ENCODE assay signal across 9 cellular contexts in the genomic region with DNA sequence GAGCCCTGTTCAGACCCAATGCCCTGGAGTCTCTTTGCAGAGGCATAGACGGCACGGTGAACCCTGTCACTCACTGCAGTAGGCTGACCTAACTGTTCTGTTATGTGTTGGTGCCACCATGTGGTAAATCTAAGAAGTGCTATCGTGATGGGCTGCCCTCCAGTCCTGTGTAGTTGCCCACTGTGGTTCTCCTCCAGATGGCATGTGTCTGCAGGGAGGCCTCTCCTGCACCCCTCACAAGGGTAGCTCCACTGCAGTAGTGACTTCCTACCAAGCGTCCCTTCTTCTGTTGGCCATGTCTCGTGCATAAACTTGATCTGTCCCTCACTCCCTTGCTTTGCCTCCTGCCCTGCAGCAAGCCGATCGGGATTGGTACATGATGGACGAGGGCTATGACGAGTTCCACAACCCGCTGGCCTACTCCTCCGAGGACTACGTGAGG. TPM values are rescaled to one million over a fixed set of nuclear protein-coding genes. Genes with fewer than 3 reads are reported as not detected.
DNase-seq lines count a peak whose midpoint lies in the region; ATAC-seq, FAIRE-seq and TF ChIP-seq lines count a peak whose summit lies in the region.
"Had no signal": no experiment of that assay in that cellular context is flagged by ENCODE, and none has a peak within 500 bp of the region (broad histone marks: within the 10 kb centered on the region; RNA-seq: fewer than 3 reads in every experiment).

No MANE protein-coding gene starts in this region.

- no peak for FAIRE-seq in D721Med (lab: Jason Lieb, UNC)

- TF ChIP-seq CTCF in D721Med (IDR thresholded peaks at IDR 0.05; ENCODE audit: insufficient read depth, missing control alignments) (peak; percentile 58), astrocyte of the cerebellum (IDR thresholded peaks at IDR 0.05; ENCODE audit: low read depth, low read length, missing control alignments) (peak; percentile 58)

- intact Hi-C loops in posterior vena cava (cut with DNase I): loop anchor here in 1 of 2 donors (1.0 kb wide), 1 partner anchor 35 kb away; no protein-coding TSS in a partner anchor

- in situ Hi-C loops in astrocyte of the cerebellum (cut with HindIII; ENCODE audit: low sequenced_read_pairs): no loop called here

- H3K4me3 ChIP-seq in astrocyte of the cerebellum (ENCODE audit: low read depth, low read length): no peak overlapping the region

- DNase-seq in D721Med (ENCODE audit: insufficient read length, low spot score) (peak; percentile 44), HuH-7.5 (ENCODE audit: low spot score) (peak; percentile 85), RPMI8226 (peak; percentile 56), astrocyte of the cerebellum (ENCODE audit: low read depth) (peak; percentile 18), iPS DF 4.7 (ENCODE audit: extremely low read depth, low spot score) (peak; percentile 49), posterior vena cava (ENCODE audit: low spot score) (no peak)
- DNase-seq in stimulated activated CD4-positive, alpha-beta T cell treated with anti-CD3 and anti-CD28 coated beads, Interleukin-12 subunit alpha, Interleukin-12 subunit beta, amount 100 ng/mL, for 48 hours (ENCODE audit: low read depth in 2 of 3, low spot score in 1 of 3): peak; percentile 20 to 45 (median 21)

- peak; percentile 76 for ATAC-seq in GM19438 (IDR thresholded peaks at IDR 0.05; ENCODE audit: low read depth, unreplicated experiment)

RNA-seq across cellular contexts. Expression of a gene that starts 5.8 kb away (rescaled TPM):
- 10 to 100 TPM; 44.3 to 50.8 TPM for total RNA-seq in posterior vena cava

RNA-seq across cellular contexts. Expression of a gene that starts 6.0 kb away (rescaled TPM):
- 10 to 100 TPM in 1 of 2 donors, 1 to 10 TPM in 1; 7.5 to 10.3 TPM for total RNA-seq in posterior vena cava

RNA-seq across cellular contexts. Expression of a gene that starts 36.4 kb away (rescaled TPM):
- 1 to 10 TPM in 1 of 2 donors, under 1 TPM in 1; 0.38 to 3.4 TPM for total RNA-seq in posterior vena cava
- total RNA-seq: temporal lobe had no signal

RNA-seq across cellular contexts. Expression of a gene that starts 45.1 kb away (rescaled TPM):
- total RNA-seq in posterior vena cava: 10 to 100 TPM in 1 of 2 donors, 1 to 10 TPM in 1; 2.6 to 19.1 TPM
